18 cellular contexts compared by ENCODE assay signal in the genomic region with DNA sequence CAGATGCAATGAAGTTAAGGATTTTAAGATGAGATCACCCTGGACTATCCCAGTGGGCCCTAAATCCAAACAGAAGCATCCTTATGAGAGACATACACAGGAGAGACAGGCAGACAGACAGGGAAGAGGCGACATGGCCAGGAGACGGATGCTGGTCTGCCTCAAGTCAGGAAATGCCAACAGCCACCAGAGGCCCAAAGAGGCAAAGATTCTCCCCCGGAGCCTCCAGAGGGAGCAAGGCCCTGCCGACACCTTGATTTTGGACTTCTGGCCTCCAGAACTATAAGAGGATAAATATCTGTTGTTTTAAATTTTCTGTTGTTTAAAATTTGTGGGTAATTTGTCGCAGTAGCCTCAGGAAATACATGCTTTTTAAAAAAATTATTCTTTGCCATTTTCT.
A peak's percentile ranks its signal among the peaks of the same experiment; 100 is the strongest.
DNase-seq lines count a peak whose midpoint lies in the region; ATAC-seq and TF ChIP-seq lines count a peak whose summit lies in the region.
"Had no signal": no experiment of that assay in that cellular context is flagged by ENCODE, and none has a peak within 500 bp of the region (broad histone marks: within the 10 kb centered on the region; RNA-seq: fewer than 3 reads in every experiment).

No MANE protein-coding gene starts in this region.

- in situ Hi-C loops in astrocyte of the cerebellum (cut with HindIII; ENCODE audit: low sequenced_read_pairs) = no loop called here

- intact Hi-C loops in sciatic nerve (cut with DNase I) = no loop called here

- H3K4me1 ChIP-seq in endodermal cell (ENCODE audit: control insufficient read depth, insufficient read depth, low read length) = no peaks in the 10 kb centered on the region

- no peaks in the 10 kb centered on the region for H3K36me3 Mint-ChIP-seq in endodermal cell (ENCODE audit: low read depth)

- peak; percentile 15 for TF ChIP-seq CTCF in astrocyte of the cerebellum (IDR thresholded peaks at IDR 0.05; ENCODE audit: low read depth, low read length, missing control alignments)
- peak; percentile 51 for TF ChIP-seq CTCF in endodermal cell (conservative IDR thresholded peaks at IDR 0.05)

- 81 to 84% methylated on average over 3 to 4 of the region's 5 CpGs for WGBS in endodermal cell (ENCODE audit: insufficient coverage in 1 of 2, insufficient read length in 1 of 2), 2 experiments

- H3K27ac ChIP-seq in endodermal cell (ENCODE audit: low read depth, low read length) = no peak overlapping the region
- H3K27ac ChIP-seq: C4-2B had no signal

- no peaks in the 10 kb centered on the region for H3K9me3 ChIP-seq in endodermal cell (ENCODE audit: control insufficient read depth, low read length)
- H3K9me3 ChIP-seq: SK-N-SH had no signal

- H3K36me3 ChIP-seq in H7 (replicated peaks; ENCODE audit: control insufficient read depth, insufficient read depth, low read length) = no peaks in the 10 kb centered on the region
- no peaks in the 10 kb centered on the region for H3K36me3 ChIP-seq in endodermal cell (ENCODE audit: control insufficient read depth, insufficient read depth, low read length)

- no peak overlapping the region for H3K4me3 Mint-ChIP-seq in endodermal cell

- ATAC-seq in sciatic nerve = no peak
- no peak for ATAC-seq in HG03520 (IDR thresholded peaks at IDR 0.05; ENCODE audit: unreplicated experiment)

- H3K4me3 ChIP-seq in H7 (ENCODE audit: insufficient read depth, low read depth, low read length) = no peak overlapping the region
- no peak overlapping the region for H3K4me3 ChIP-seq in astrocyte of the cerebellum (ENCODE audit: low read depth, low read length)
- H3K4me3 ChIP-seq in endodermal cell (ENCODE audit: low read length) = no peak overlapping the region

- H3K27ac Mint-ChIP-seq in endodermal cell = no peak overlapping the region

- no peaks in the 10 kb centered on the region for H3K9me3 Mint-ChIP-seq in endodermal cell

- no peaks in the 10 kb centered on the region for H3K4me1 Mint-ChIP-seq in endodermal cell

- DNase-seq in H7 = peak; percentile 62
- no peak for DNase-seq in astrocyte of the cerebellum (ENCODE audit: low read depth)
- DNase-seq in endodermal cell = peak; percentile 60
- DNase-seq in sciatic nerve (ENCODE audit: low spot score) = peak; percentile 28
- DNase-seq in T-helper 9 cell = no peak
- no peak for DNase-seq in amygdala (lab: John Stamatoyannopoulos, UW)
- DNase-seq: ACHN, DMS79, KG1, NCI-H187, NCI-H2107, NCI-H2227 treated with DMSO at 0.1 percent for 48 hours, NCI-H510A treated with DMSO at 0.1 percent for 48 hours, RPMI8226, SHP77 treated with DMSO at 0.1 percent for 48 hours, SK-N-SH had no signal

- H3K27me3 Mint-ChIP-seq in endodermal cell (ENCODE audit: insufficient read depth) = no peaks in the 10 kb centered on the region

- H3K27me3 ChIP-seq in H7 (ENCODE audit: control insufficient read depth, insufficient read depth, low read length) (no peaks in the 10 kb centered on the region; the same call in 1 of the 2 replicates), endodermal cell (ENCODE audit: control insufficient read depth, insufficient read depth, low read length, poor library complexity, severe bottlenecking) (no peaks in the 10 kb centered on the region)

- H3K9ac ChIP-seq in endodermal cell (ENCODE audit: extremely low read depth, low read length, poor library complexity, severe bottlenecking) = no peak overlapping the region
- H3K9ac ChIP-seq: SK-N-SH had no signal

Comparison
In these comparisons a context has a peak if more than half of its experiments do, and no peak if none do; other contexts are left out.
1. DNase-seq: peak in H7 (single experiment), endodermal cell (single experiment) and sciatic nerve (single experiment); none in astrocyte of the cerebellum (single experiment), T-helper 9 cell (single experiment) and amygdala (0 of 56).